ENCODE assay signal across 20 cellular contexts in the genomic region with DNA sequence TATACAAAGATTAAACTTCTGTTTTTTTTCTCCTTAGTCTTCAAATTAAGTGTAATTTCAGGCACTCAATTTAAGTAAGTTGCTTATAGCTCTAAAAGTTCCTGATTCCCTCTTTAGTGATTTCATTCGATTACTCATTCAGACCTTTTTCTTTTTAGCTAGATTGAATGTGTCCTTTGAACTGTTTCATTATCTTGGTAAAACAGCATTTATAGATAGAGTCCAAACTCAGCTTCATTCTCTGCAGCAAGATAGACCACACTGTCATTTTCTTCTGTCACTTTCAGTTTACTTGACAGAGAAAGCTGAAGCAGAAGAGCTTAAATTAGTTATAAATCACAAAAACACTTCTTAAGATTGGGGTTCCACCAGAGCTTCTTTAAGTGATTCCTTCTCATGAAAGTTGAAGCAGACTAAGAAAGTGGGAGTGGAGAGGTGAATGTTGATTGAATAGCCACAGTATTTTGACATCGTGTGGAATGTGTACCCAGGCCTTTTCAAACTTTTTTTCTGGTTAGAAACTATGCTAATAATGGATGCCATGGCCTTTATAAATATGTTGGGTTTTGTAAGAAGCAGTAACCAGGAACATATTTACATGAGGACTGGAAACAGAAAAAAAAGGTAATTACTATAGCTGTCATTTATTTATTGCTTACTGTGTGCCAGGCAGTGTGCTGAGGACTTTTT. TPM values are rescaled to one million over a fixed set of nuclear protein-coding genes. Genes with fewer than 3 reads are reported as not detected.
DNase-seq lines count a peak whose midpoint lies in the region; FAIRE-seq and TF ChIP-seq lines count a peak whose summit lies in the region.
"Had no signal": no experiment of that assay in that cellular context is flagged by ENCODE, and none has a peak within 500 bp of the region (broad histone marks: within the 10 kb centered on the region; RNA-seq: fewer than 3 reads in every experiment).

No MANE protein-coding gene starts in this region.

- peaks cover 0 to 22% of the 10 kb centered on the region in 2 experiments; a peak in 1 of 3 replicates for H3K36me3 ChIP-seq in HEK293 (ENCODE audit: control insufficient read depth in 2 of 2, insufficient read depth in 1 of 2, low read length in 2 of 2)
- H3K36me3 ChIP-seq in liver (ENCODE audit: control insufficient read depth in 4 of 4, insufficient read depth in 3 of 4, low read depth in 1 of 4, low read length in 3 of 4) = peaks cover 3 to 35% (median 15%) of the 10 kb centered on the region in 4 donors
- H3K36me3 ChIP-seq: neural progenitor cell had no signal

- TF ChIP-seq POLR2A in H54 (IDR thresholded peaks at IDR 0.05; ENCODE audit: low read depth, low read length) = no peak

- TF ChIP-seq CTCF in HEK293 (tag by site-specific recombination; IDR thresholded peaks at IDR 0.05) (no peak), choroid plexus epithelial cell (conservative IDR thresholded peaks at IDR 0.05; ENCODE audit: low read depth, low read length) (no peak), liver (IDR thresholded peaks at IDR 0.05; ENCODE audit: low read depth, low read length, missing input control) (no peak)

- H3K4me1 ChIP-seq in HEK293 (ENCODE audit: control insufficient read depth, insufficient read depth, low read length) = peaks cover 15% of the 10 kb centered on the region
- H3K4me1 ChIP-seq in liver (ENCODE audit: control insufficient read depth in 4 of 4, insufficient read depth in 4 of 4, low read length in 3 of 4) = peaks cover 0 to 19% (median 18%) of the 10 kb centered on the region in 4 donors
- H3K4me1 ChIP-seq: neural progenitor cell had no signal

- H3K27ac ChIP-seq in HEK293 (ENCODE audit: extremely low read depth, low read depth, low read length) = no peak overlapping the region
- peak overlapping the region in 1 of 2 donors; percentile 13 for H3K27ac ChIP-seq in liver (ENCODE audit: low read depth in 1 of 2, low read length in 2 of 2)
- H3K27ac ChIP-seq: heart left ventricle, neural progenitor cell, right atrium auricular region had no signal

- H3K9me3 ChIP-seq in HEK293 (ENCODE audit: control insufficient read depth, insufficient read depth, low read depth, low read length) (no peaks in the 10 kb centered on the region), liver (ENCODE audit: control insufficient read depth in 4 of 4, low read length in 3 of 4) (no peaks in the 10 kb centered on the region)
- H3K9me3 ChIP-seq: heart left ventricle, right atrium auricular region had no signal

- CTCF ChIA-PET in HEK293 (lab: Yijun Ruan, JAX) = interaction anchor here (0.7 to 1.3 kb wide), 2 partner anchors 88 to 90 kb away, joined by 3 to 4 read pairs; no protein-coding TSS in a partner anchor

- no peak overlapping the region for H3K9ac ChIP-seq in liver (ENCODE audit: low read depth in 1 of 2, low read length in 2 of 2)
- H3K9ac ChIP-seq: neural progenitor cell had no signal

- POLR2A ChIA-PET in HEK293 (lab: Yijun Ruan, JAX) = no interaction called here

- 33% methylated on average over 2 of the region's 2 CpGs for WGBS in liver

- no peak for TF ChIP-seq RAD21 in liver (IDR thresholded peaks at IDR 0.05)

- no peak overlapping the region for H3K4me3 ChIP-seq in HEK293 (ENCODE audit: low read depth, low read length)
- no peak overlapping the region for H3K4me3 ChIP-seq in choroid plexus epithelial cell (ENCODE audit: low read depth, low read length)
- no peak overlapping the region for H3K4me3 ChIP-seq in liver (ENCODE audit: low read depth in 1 of 3, low read length in 3 of 3)
- H3K4me3 ChIP-seq: heart left ventricle, neural progenitor cell, right atrium auricular region had no signal

- no peaks in the 10 kb centered on the region for H3K27me3 ChIP-seq in liver (ENCODE audit: control insufficient read depth in 4 of 4, insufficient read depth in 4 of 4, low read length in 3 of 4)
- H3K27me3 ChIP-seq: heart left ventricle, neural progenitor cell, right atrium auricular region had no signal

- DNase-seq in AG08396 (ENCODE audit: low spot score) = peak; percentile 27
- peak; percentile 83 for DNase-seq in choroid plexus epithelial cell (ENCODE audit: low read depth)
- no peak for DNase-seq in NCI-H345 treated with DMSO at 0.1 percent for 48 hours (lab: John Stamatoyannopoulos, UW; ENCODE audit: unreplicated experiment)
- no peak for DNase-seq in stimulated activated CD4-positive, alpha-beta T cell treated with anti-CD3 and anti-CD28 coated beads, Interleukin-1b, Interleukin-23, amount 100 ng/mL, for 48 hours
- no peak for DNase-seq in nucleus accumbens (lab: John Stamatoyannopoulos, UW)
- DNase-seq in H54 (ENCODE audit: insufficient read length, low spot score) = no peak
- DNase-seq: activated B cell treated with CpG ODN at 0.5 μM for 24 hours; activated CD8-positive, alpha-beta T cell treated with anti-CD3 and anti-CD28 coated beads, Interleukin-2, amount 10 ng/mL, durations not matched to agents 7 days and 5 days; activated T-cell treated with anti-CD3 and anti-CD28 coated beads, Interleukin-2, amount 50 U/mL, for 72 hours; heart left ventricle; kidney; NCI-H2029; NCI-H526 treated with DMSO at 0.1 percent for 48 hours; SHP77 treated with DMSO at 0.1 percent for 48 hours; T-helper 2 cell had no signal

- FAIRE-seq in H54 (lab: Jason Lieb, UNC) = no peak
- FAIRE-seq: kidney had no signal

TF ChIP-seq in HEK293, 187 proteins besides CTCF, POLR2A, EP300 and RAD21 (continues in another document):
- 0 out of 2 replicates have a peak, but pooled peaks have one; percentile 26 for TF ChIP-seq ZNF664 (tag by site-specific recombination; IDR thresholded peaks at IDR 0.05)
- TF ChIP-seq ZNF121 (tag by site-specific recombination; IDR thresholded peaks at IDR 0.05) = no peak
- TF ChIP-seq, protein P1, sequence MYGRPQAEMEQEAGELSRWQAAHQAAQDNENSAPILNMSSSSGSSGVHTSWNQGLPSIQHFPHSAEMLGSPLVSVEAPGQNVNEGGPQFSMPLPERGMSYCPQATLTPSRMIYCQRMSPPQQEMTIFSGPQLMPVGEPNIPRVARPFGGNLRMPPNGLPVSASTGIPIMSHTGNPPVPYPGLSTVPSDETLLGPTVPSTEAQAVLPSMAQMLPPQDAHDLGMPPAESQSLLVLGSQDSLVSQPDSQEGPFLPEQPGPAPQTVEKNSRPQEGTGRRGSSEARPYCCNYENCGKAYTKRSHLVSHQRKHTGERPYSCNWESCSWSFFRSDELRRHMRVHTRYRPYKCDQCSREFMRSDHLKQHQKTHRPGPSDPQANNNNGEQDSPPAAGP (tag by site-specific recombination; IDR thresholded peaks at IDR 0.05) = no peak
- no peak for TF ChIP-seq KLF9 (tag by site-specific recombination; IDR thresholded peaks at IDR 0.05; ENCODE audit: low read depth)
- TF ChIP-seq, protein P2, sequence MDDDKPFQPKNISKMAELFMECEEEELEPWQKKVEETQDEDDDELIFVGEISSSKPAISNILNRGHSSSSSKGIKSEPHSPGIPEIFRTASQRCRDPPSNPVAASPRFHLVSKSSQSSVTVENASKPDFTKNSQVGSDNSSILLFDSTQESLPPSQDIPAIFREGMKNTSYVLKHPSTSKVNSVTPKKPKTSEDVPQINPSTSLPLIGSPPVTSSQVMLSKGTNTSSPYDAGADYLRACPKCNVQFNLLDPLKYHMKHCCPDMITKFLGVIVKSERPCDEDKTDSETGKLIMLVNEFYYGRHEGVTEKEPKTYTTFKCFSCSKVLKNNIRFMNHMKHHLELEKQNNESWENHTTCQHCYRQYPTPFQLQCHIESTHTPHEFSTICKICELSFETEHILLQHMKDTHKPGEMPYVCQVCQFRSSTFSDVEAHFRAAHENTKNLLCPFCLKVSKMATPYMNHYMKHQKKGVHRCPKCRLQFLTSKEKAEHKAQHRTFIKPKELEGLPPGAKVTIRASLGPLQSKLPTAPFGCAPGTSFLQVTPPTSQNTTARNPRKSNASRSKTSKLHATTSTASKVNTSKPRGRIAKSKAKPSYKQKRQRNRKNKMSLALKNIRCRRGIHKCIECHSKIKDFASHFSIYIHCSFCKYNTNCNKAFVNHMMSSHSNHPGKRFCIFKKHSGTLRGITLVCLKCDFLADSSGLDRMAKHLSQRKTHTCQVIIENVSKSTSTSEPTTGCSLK (tag by site-specific recombination; IDR thresholded peaks at IDR 0.05) = no peak
- TF ChIP-seq ZNF530 (tag by site-specific recombination; IDR thresholded peaks at IDR 0.05; ENCODE audit: low read depth) = no peak

TF ChIP-seq in liver, 16 proteins besides CTCF, POLR2A, EP300 and RAD21:
- TF ChIP-seq HNF4A (conservative IDR thresholded peaks at IDR 0.05) = peak; percentile 49 to 51
- TF ChIP-seq, protein P3, sequence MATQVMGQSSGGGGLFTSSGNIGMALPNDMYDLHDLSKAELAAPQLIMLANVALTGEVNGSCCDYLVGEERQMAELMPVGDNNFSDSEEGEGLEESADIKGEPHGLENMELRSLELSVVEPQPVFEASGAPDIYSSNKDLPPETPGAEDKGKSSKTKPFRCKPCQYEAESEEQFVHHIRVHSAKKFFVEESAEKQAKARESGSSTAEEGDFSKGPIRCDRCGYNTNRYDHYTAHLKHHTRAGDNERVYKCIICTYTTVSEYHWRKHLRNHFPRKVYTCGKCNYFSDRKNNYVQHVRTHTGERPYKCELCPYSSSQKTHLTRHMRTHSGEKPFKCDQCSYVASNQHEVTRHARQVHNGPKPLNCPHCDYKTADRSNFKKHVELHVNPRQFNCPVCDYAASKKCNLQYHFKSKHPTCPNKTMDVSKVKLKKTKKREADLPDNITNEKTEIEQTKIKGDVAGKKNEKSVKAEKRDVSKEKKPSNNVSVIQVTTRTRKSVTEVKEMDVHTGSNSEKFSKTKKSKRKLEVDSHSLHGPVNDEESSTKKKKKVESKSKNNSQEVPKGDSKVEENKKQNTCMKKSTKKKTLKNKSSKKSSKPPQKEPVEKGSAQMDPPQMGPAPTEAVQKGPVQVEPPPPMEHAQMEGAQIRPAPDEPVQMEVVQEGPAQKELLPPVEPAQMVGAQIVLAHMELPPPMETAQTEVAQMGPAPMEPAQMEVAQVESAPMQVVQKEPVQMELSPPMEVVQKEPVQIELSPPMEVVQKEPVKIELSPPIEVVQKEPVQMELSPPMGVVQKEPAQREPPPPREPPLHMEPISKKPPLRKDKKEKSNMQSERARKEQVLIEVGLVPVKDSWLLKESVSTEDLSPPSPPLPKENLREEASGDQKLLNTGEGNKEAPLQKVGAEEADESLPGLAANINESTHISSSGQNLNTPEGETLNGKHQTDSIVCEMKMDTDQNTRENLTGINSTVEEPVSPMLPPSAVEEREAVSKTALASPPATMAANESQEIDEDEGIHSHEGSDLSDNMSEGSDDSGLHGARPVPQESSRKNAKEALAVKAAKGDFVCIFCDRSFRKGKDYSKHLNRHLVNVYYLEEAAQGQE (IDR thresholded peaks at IDR 0.05) = no peak
- TF ChIP-seq YY1 (IDR thresholded peaks at IDR 0.05) = peak; percentile 22
- TF ChIP-seq EGR1 (IDR thresholded peaks at IDR 0.05; ENCODE audit: low read depth in 2 of 2) = no peak
- no peak for TF ChIP-seq NR2F2 (IDR thresholded peaks at IDR 0.05)
TF ChIP-seq in liver: peak in this region for 2.

RNA-seq across cellular contexts. Expression of a gene that starts 52.2 kb away (rescaled TPM):
- 10 to 100 TPM in 1 of 2 donors, 1 to 10 TPM in 1; 7.1 to 11.2 TPM for total RNA-seq in liver
- 1 to 10 TPM; 2.1 to 2.2 TPM for polyA plus RNA-seq in liver

RNA-seq across cellular contexts. Expression of a gene that starts 59.4 kb away (rescaled TPM):
- not detected for total RNA-seq in liver
- polyA plus RNA-seq in liver = not detected
- total RNA-seq: activated B cell treated with CpG ODN at 0.5 μM for 24 hours; activated CD8-positive, alpha-beta T cell treated with anti-CD3 and anti-CD28 coated beads, Interleukin-2, amount 10 ng/mL, durations not matched to agents 7 days and 5 days; activated T-cell treated with anti-CD3 and anti-CD28 coated beads, Interleukin-2, amount 50 U/mL, for 72 hours; epithelial cell of proximal tubule; right atrium auricular region had no signal
- polyA plus RNA-seq: heart left ventricle had no signal

Comparison
In these comparisons a context has a peak if more than half of its experiments do, and no peak if none do; other contexts are left out.
1. DNase-seq: peak in AG08396 (single experiment) and choroid plexus epithelial cell (single experiment); none in NCI-H345 treated with DMSO at 0.1 percent for 48 hours (single experiment), stimulated activated CD4-positive, alpha-beta T cell treated with anti-CD3 and anti-CD28 coated beads, Interleukin-1b, Interleukin-23, amount 100 ng/mL, for 48 hours (single experiment), nucleus accumbens (0 of 56) and H54 (single experiment).